Comparison of ENCODE assay signal across 8 cellular contexts in genomic region chr16:53061701-53062159, GRCh38. TPM values are rescaled to one million over a fixed set of nuclear protein-coding genes. Genes with fewer than 3 reads are reported as not detected.
DNase-seq lines count a peak whose midpoint lies in the region; ATAC-seq and TF ChIP-seq lines count a peak whose summit lies in the region.

No MANE protein-coding gene starts in this region.

- DNase-seq in Karpas-422 (peak; percentile 82), SK-N-DZ (ENCODE audit: low spot score) (no peak), endothelial cell (ENCODE audit: low spot score) (no peak), iPS-NIHi11 (ENCODE audit: low spot score) (no peak)
- DNase-seq in stimulated activated CD4-positive, alpha-beta T cell treated with anti-CD3 and anti-CD28 coated beads, Interleukin-4, amount 100 ng/mL, for 4 hours = peak; percentile 7 to 11

- no peaks in the 10 kb centered on the region for H3K9me3 ChIP-seq in Karpas-422 (ENCODE audit: low read length)

- H3K79me2 ChIP-seq in Karpas-422 (ENCODE audit: low read length) = peaks cover 96% of the 10 kb centered on the region

- no peak overlapping the region; the same call in 1 of the 2 replicates for H2AFZ ChIP-seq in Karpas-422 (ENCODE audit: low read length)

- no peaks in the 10 kb centered on the region for H3K9me2 ChIP-seq in Karpas-422 (replicated peaks; ENCODE audit: insufficient read depth, low read length)

- peak overlapping the region; percentile 81 for H3K4me2 ChIP-seq in Karpas-422 (ENCODE audit: low read depth, low read length, poor library complexity, severe bottlenecking)

- H3K27ac ChIP-seq in Karpas-422 (ENCODE audit: low read length) = peak overlapping the region; percentile 89

- H3K4me1 Mint-ChIP-seq in brain = peaks cover 43% of the 10 kb centered on the region
- H3K4me1 Mint-ChIP-seq in endothelial cell (ENCODE audit: unreplicated experiment) = peaks cover 19% of the 10 kb centered on the region

- peaks cover 6% of the 10 kb centered on the region for H3K27me3 Mint-ChIP-seq in brain
- peaks cover 1% of the 10 kb centered on the region for H3K27me3 Mint-ChIP-seq in endothelial cell (ENCODE audit: unreplicated experiment)

- H3K36me3 Mint-ChIP-seq in brain (peaks cover 14% of the 10 kb centered on the region), endothelial cell (ENCODE audit: low read depth, unreplicated experiment) (no peaks in the 10 kb centered on the region)

- peak overlapping the region; percentile 58 for H3K9ac ChIP-seq in Karpas-422 (ENCODE audit: low read length)

- H3K27ac Mint-ChIP-seq in brain (peak overlapping the region in 4 of 5 experiments; percentile 4 to 82 (median 45)), endothelial cell (ENCODE audit: unreplicated experiment) (no peak overlapping the region)

- peaks cover 52% of the 10 kb centered on the region for H3K4me1 ChIP-seq in Karpas-422 (ENCODE audit: low read length)

- H3K36me3 ChIP-seq in Karpas-422 (ENCODE audit: insufficient read depth, low read length) = no peaks in the 10 kb centered on the region

- no peak overlapping the region for H3K4me3 Mint-ChIP-seq in brain
- H3K4me3 Mint-ChIP-seq in endothelial cell (ENCODE audit: unreplicated experiment) = no peak overlapping the region

- peak overlapping the region; percentile 59 for H3K4me3 ChIP-seq in Karpas-422 (ENCODE audit: low read length)

- no peaks in the 10 kb centered on the region for H3K9me3 Mint-ChIP-seq in brain
- H3K9me3 Mint-ChIP-seq in endothelial cell (ENCODE audit: unreplicated experiment) = no peaks in the 10 kb centered on the region

- no peaks in the 10 kb centered on the region for H4K20me1 ChIP-seq in Karpas-422 (ENCODE audit: insufficient read depth, low read depth, low read length)

- H3K27me3 ChIP-seq in Karpas-422 (ENCODE audit: low read length) = no peaks in the 10 kb centered on the region

- ATAC-seq in GM18508 (IDR thresholded peaks at IDR 0.05; ENCODE audit: insufficient read depth, unreplicated experiment) (peak; percentile 79), GM21717 (IDR thresholded peaks at IDR 0.05; ENCODE audit: unreplicated experiment) (peak; percentile 87)

- TF ChIP-seq CTCF in brain (conservative IDR thresholded peaks at IDR 0.05) (no peak), endothelial cell (IDR thresholded peaks at IDR 0.05; ENCODE audit: unreplicated experiment) (no peak)

RNA-seq across cellular contexts. Expression of gene CHD9, which starts 6.9 kb away (rescaled TPM):
- 75.9 and 111 TPM in 2 replicates for total RNA-seq in Karpas-422 (2014; rRNA removed; shearing (Covaris generic); ENCODE audit: low replicate concordance)
- polyA plus RNA-seq in brain (ENCODE audit: insufficient read depth, low read depth, low replicate concordance) = 3.7 TPM
- 13.6 and 17.1 TPM in 2 replicates for polyA plus RNA-seq in SK-N-DZ (2014; cell fraction: cytosol; rRNA removed)
- 23.4 and 32.7 TPM in 2 replicates for polyA plus RNA-seq in SK-N-DZ (2014; cell fraction: nucleus; rRNA removed)
- total RNA-seq in endothelial cell (ENCODE audit: unreplicated experiment) = 49.2 TPM

RNA-seq across cellular contexts. Expression of gene CHD9NB, which starts 9.0 kb away (rescaled TPM):
- total RNA-seq in Karpas-422 (2014; rRNA removed; shearing (Covaris generic); ENCODE audit: low replicate concordance) = not detected in 2 replicates
- 0.19 TPM for polyA plus RNA-seq in brain (ENCODE audit: insufficient read depth, low read depth, low replicate concordance)
- not detected in 2 replicates for polyA plus RNA-seq in SK-N-DZ (2014; cell fraction: cytosol; rRNA removed)
- polyA plus RNA-seq in SK-N-DZ (2014; cell fraction: nucleus; rRNA removed) = not detected in 2 replicates
- total RNA-seq in endothelial cell (ENCODE audit: unreplicated experiment) = 2.0 TPM

Comparison
In these comparisons a context has a peak if more than half of its experiments do, and no peak if none do; other contexts are left out.
1. DNase-seq: peak in Karpas-422 (single experiment) and stimulated activated CD4-positive, alpha-beta T cell treated with anti-CD3 and anti-CD28 coated beads, Interleukin-4, amount 100 ng/mL, for 4 hours (2 of 2); none in SK-N-DZ (single experiment), endothelial cell (single experiment) and iPS-NIHi11 (single experiment).